21 cellular contexts compared by ENCODE assay signal in genomic region chr10:442209-442608, GRCh38.
"Had no signal": no experiment of that assay in that cellular context is flagged by ENCODE, and none has a peak within 500 bp of the region (broad histone marks: within the 10 kb centered on the region; RNA-seq: fewer than 3 reads in every experiment).

No MANE protein-coding gene starts in this region.

- DNase-seq: IMR-90; Karpas-422; KG1; MG63; NCI-H1092; NCI-H1105 treated with DMSO at 0.1 percent for 48 hours; NCI-H1417 treated with DMSO at 0.1 percent for 48 hours; NCI-H146; NCI-H1694 treated with DMSO at 0.1 percent for 48 hours; NCI-H1930; NCI-H2081; NCI-H2107; NCI-H2227 treated with DMSO at 0.1 percent for 48 hours; NCI-H524; NCI-H526 treated with DMSO at 0.1 percent for 48 hours; NCI-H748 treated with DMSO at 0.1 percent for 48 hours; NK-92 treated with Interleukin-12 subunit alpha and Interleukin-12 subunit beta, amount 100 ng/mL, for 24 hours; PC-3; SHP77 had no signal

- H3K4me3 ChIP-seq: MG63 had no signal

- ATAC-seq: Panc1, PC-3 had no signal

- H3K9me3 ChIP-seq: MG63 had no signal

- H3K27me3 ChIP-seq: MG63 had no signal

- H3K36me3 ChIP-seq: MG63 had no signal

- H3K27ac ChIP-seq: RWPE1 had no signal
